Comparison of ENCODE assay signal across 28 cellular contexts in the genomic region with DNA sequence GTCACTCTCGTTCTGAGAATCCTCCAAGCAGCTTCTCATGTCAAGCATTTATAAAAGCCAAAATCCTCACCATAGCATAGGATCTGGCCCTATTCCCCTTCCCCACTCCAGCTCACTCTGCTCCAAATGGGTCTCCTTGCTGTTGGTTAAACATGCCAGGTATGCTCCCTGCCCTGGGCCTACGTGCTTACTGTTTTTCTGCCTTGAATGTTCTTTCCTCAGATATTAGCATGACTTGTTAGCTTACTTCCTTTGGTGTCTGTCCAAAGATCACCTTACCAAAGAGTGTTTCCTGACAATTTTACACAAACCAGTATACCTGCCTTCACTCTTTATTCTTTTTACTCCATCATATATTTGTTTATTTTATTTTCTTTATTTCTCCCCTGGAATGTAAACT.
"Had no signal": no experiment of that assay in that cellular context is flagged by ENCODE, and none has a peak within 500 bp of the region (broad histone marks: within the 10 kb centered on the region; RNA-seq: fewer than 3 reads in every experiment).

No MANE protein-coding gene starts in this region.

- DNase-seq: activated CD4-positive, alpha-beta memory T cell treated with anti-CD3 and anti-CD28 coated beads, Interleukin-2, amount 10 ng/mL, durations not matched to agents 7 days and 5 days; activated CD4-positive, alpha-beta T cell treated with anti-CD3 and anti-CD28 coated beads for 36 hours; activated CD4-positive, alpha-beta T cell treated with anti-CD3 and anti-CD28 coated beads, Interleukin-2, amount 50 U/mL, for 1 hour; activated effector memory CD4-positive, alpha-beta T cell treated with Interleukin-2 at 50 U/mL for 16 hours; activated naive CD4-positive, alpha-beta T cell; amygdala; KG1; NCI-H1092 treated with DMSO at 0.1 percent for 48 hours; NCI-H1417 treated with DMSO at 0.1 percent for 48 hours; NCI-H1694; NCI-H2029; NCI-H2107; NCI-H2171 treated with DMSO at 0.1 percent for 48 hours; NCI-H226; NCI-H526 treated with DMSO at 0.1 percent for 48 hours; NCI-H82; NK-92 treated with Interleukin-12 subunit alpha and Interleukin-12 subunit beta, amount 100 ng/mL, for 24 hours; OCI-M1; RPMI8226; T-cell; WERI-Rb-1 had no signal

- ATAC-seq: activated CD4-positive, alpha-beta T cell treated with anti-CD3 and anti-CD28 coated beads for 36 hours; Panc1; Right ventricle myocardium inferior; T-cell had no signal

- H3K4me3 Mint-ChIP-seq: activated CD4-positive, alpha-beta memory T cell treated with anti-CD3 and anti-CD28 coated beads, Interleukin-2, amount 10 ng/mL, durations not matched to agents 7 days and 5 days; activated CD4-positive, alpha-beta T cell treated with anti-CD3 and anti-CD28 coated beads for 36 hours; activated naive CD4-positive, alpha-beta T cell treated with anti-CD3 and anti-CD28 coated beads, Interleukin-2, amount 50 U/mL, for 24 hours; brain; IgD-negative memory B cell had no signal

- H3K27ac ChIP-seq: cardiac muscle cell, SK-N-MC, WERI-Rb-1 had no signal

- H3K27ac Mint-ChIP-seq: activated CD4-positive, alpha-beta memory T cell treated with anti-CD3 and anti-CD28 coated beads, Interleukin-2, amount 10 ng/mL, durations not matched to agents 7 days and 5 days; activated CD4-positive, alpha-beta T cell treated with anti-CD3 and anti-CD28 coated beads for 36 hours; activated naive CD4-positive, alpha-beta T cell treated with anti-CD3 and anti-CD28 coated beads, Interleukin-2, amount 50 U/mL, for 24 hours; T-cell had no signal

- H3K36me3 ChIP-seq: WERI-Rb-1 had no signal

- H3K4me3 ChIP-seq: cardiac muscle cell, SK-N-MC had no signal

- H3K27me3 Mint-ChIP-seq: activated CD4-positive, alpha-beta memory T cell treated with anti-CD3 and anti-CD28 coated beads, Interleukin-2, amount 10 ng/mL, durations not matched to agents 7 days and 5 days; activated CD4-positive, alpha-beta T cell treated with anti-CD3 and anti-CD28 coated beads for 36 hours; activated naive CD4-positive, alpha-beta T cell treated with anti-CD3 and anti-CD28 coated beads, Interleukin-2, amount 50 U/mL, for 24 hours; brain; IgD-negative memory B cell; T-cell had no signal

- H3K9me3 Mint-ChIP-seq: activated CD4-positive, alpha-beta memory T cell treated with anti-CD3 and anti-CD28 coated beads, Interleukin-2, amount 10 ng/mL, durations not matched to agents 7 days and 5 days; activated naive CD4-positive, alpha-beta T cell treated with anti-CD3 and anti-CD28 coated beads, Interleukin-2, amount 50 U/mL, for 24 hours; brain; IgD-negative memory B cell; T-cell had no signal

- H3K27me3 ChIP-seq: cardiac muscle cell had no signal
